20 cellular contexts compared by ENCODE assay signal in genomic region chr14:35929171-35929570, GRCh38.
"Had no signal": no experiment of that assay in that cellular context is flagged by ENCODE, and none has a peak within 500 bp of the region (broad histone marks: within the 10 kb centered on the region; RNA-seq: fewer than 3 reads in every experiment).

No MANE protein-coding gene starts in this region.

- ATAC-seq: left lobe of liver; mucosa of descending colon; natural killer cell treated with Interleukin-12 subunit alpha and Interleukin-12 subunit beta and Interleukin-15 and Interleukin-18, amount 100 ng/mL, for 72 hours; sciatic nerve; stimulated activated naive CD8-positive, alpha-beta T cell treated with anti-CD3 and anti-CD28 coated beads, Interleukin-15, amount 100 ng/mL, for 72 hours had no signal

- DNase-seq: cortex of kidney; dorsolateral prefrontal cortex; effector CD4-positive, alpha-beta T cell; head of caudate nucleus; mesenchymal stem cell; mucosa of descending colon; naive B cell; stimulated activated CD4-positive, alpha-beta T cell treated with anti-CD3 and anti-CD28 coated beads, Interleukin-12 subunit alpha, Interleukin-12 subunit beta, amount 100 ng/mL, for 4 hours; stimulated activated CD4-positive, alpha-beta T cell treated with anti-CD3 and anti-CD28 coated beads, Interleukin-1b, Interleukin-23, amount 100 ng/mL, for 48 hours; stimulated activated CD4-positive, alpha-beta T cell treated with anti-CD3 and anti-CD28 coated beads, Interleukin-4, amount 100 ng/mL, for 1 hour; stimulated activated CD8-positive, alpha-beta memory T cell treated with anti-CD3 and anti-CD28 coated beads, Interleukin-4, amount 100 ng/mL, for 48 hours; stimulated activated naive CD4-positive, alpha-beta T cell; stimulated activated naive CD8-positive, alpha-beta T cell treated with anti-CD3 and anti-CD28 coated beads, Interleukin-15, amount 100 ng/mL, for 72 hours; thyroid gland; trophoblast cell had no signal

- FAIRE-seq: frontal cortex, keratinocyte had no signal
